Comparison of ENCODE assay signal across 1 cellular context in the genomic region with DNA sequence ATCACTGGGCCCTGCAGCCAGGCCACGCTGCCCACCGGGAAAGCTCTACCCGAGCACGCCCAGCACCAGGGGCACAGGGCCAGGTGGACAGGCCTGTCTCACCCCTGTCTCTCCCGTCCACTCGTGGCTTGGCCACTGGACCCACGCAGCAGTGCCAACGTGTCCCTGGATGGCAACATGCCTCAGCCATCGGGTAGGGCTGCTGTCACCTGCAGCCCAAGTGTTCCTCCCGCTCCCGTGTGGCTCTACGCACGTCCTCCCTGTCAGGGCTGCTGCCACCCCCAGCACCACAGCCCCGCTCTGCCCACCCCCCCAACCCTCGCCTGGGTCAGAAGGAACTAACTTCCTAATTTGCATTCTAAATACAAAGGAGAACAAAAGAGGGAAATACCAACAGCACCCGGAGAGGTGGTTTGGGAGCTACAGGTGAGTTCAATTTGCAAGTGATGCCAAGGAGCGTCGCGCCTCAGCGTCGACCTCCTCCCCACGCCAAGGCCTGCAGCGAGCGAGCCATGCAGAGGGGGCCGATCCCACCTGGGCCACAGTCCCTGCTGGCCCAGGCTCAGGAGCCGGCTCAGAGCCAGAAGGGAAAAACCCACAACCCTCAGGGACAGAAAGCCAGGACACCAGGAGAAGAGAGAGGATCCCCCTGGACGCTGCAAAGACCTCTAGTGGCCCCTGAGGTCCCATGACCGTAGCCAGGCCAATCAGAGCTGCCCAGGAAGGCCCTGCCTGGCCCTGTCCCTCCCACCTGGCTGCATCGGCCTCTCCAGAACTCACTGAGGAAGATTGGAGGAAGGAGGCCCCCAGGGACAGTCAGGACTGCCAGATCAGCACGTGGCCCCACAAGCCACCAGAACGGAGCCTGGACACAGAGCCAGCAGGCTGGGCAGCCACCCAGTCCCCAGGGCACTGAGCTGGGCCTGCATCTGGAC.
TF ChIP-seq lines count a peak whose summit lies in the region.

No MANE protein-coding gene starts in this region.

TF ChIP-seq in WTC11, 78 proteins besides CTCF, POLR2A, EP300 and RAD21 (continued from another document):
- TF ChIP-seq NFE2L1 (CRISPR knock-in tag; IDR thresholded peaks at IDR 0.05), result no peak
- TF ChIP-seq GRHL2 (CRISPR knock-in tag; IDR thresholded peaks at IDR 0.05; ENCODE audit: insufficient replicate concordance, severe bottlenecking), result no peak
- TF ChIP-seq, protein P1, sequence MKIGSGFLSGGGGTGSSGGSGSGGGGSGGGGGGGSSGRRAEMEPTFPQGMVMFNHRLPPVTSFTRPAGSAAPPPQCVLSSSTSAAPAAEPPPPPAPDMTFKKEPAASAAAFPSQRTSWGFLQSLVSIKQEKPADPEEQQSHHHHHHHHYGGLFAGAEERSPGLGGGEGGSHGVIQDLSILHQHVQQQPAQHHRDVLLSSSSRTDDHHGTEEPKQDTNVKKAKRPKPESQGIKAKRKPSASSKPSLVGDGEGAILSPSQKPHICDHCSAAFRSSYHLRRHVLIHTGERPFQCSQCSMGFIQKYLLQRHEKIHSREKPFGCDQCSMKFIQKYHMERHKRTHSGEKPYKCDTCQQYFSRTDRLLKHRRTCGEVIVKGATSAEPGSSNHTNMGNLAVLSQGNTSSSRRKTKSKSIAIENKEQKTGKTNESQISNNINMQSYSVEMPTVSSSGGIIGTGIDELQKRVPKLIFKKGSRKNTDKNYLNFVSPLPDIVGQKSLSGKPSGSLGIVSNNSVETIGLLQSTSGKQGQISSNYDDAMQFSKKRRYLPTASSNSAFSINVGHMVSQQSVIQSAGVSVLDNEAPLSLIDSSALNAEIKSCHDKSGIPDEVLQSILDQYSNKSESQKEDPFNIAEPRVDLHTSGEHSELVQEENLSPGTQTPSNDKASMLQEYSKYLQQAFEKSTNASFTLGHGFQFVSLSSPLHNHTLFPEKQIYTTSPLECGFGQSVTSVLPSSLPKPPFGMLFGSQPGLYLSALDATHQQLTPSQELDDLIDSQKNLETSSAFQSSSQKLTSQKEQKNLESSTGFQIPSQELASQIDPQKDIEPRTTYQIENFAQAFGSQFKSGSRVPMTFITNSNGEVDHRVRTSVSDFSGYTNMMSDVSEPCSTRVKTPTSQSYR (CRISPR knock-in tag; IDR thresholded peaks at IDR 0.05), result no peak
- peak; percentile 29; the same call in 1 of the 2 replicates for TF ChIP-seq USF1 (CRISPR knock-in tag; IDR thresholded peaks at IDR 0.05)
- peak; percentile 57 for TF ChIP-seq USF2 (CRISPR knock-in tag; IDR thresholded peaks at IDR 0.05)
- no peak for TF ChIP-seq ATF1 (CRISPR knock-in tag; IDR thresholded peaks at IDR 0.05)
- TF ChIP-seq, protein P2, sequence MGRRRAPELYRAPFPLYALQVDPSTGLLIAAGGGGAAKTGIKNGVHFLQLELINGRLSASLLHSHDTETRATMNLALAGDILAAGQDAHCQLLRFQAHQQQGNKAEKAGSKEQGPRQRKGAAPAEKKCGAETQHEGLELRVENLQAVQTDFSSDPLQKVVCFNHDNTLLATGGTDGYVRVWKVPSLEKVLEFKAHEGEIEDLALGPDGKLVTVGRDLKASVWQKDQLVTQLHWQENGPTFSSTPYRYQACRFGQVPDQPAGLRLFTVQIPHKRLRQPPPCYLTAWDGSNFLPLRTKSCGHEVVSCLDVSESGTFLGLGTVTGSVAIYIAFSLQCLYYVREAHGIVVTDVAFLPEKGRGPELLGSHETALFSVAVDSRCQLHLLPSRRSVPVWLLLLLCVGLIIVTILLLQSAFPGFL (CRISPR knock-in tag; IDR thresholded peaks at IDR 0.05; ENCODE audit: borderline replicate concordance), result no peak
- TF ChIP-seq, protein P3, sequence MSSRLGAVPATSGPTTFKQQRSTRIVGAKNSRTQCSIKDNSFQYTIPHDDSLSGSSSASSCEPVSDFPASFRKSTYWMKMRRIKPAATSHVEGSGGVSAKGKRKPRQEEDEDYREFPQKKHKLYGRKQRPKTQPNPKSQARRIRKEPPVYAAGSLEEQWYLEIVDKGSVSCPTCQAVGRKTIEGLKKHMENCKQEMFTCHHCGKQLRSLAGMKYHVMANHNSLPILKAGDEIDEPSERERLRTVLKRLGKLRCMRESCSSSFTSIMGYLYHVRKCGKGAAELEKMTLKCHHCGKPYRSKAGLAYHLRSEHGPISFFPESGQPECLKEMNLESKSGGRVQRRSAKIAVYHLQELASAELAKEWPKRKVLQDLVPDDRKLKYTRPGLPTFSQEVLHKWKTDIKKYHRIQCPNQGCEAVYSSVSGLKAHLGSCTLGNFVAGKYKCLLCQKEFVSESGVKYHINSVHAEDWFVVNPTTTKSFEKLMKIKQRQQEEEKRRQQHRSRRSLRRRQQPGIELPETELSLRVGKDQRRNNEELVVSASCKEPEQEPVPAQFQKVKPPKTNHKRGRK (CRISPR knock-in tag; IDR thresholded peaks at IDR 0.05; ENCODE audit: borderline replicate concordance), result no peak
- no peak for TF ChIP-seq ERG (CRISPR knock-in tag; IDR thresholded peaks at IDR 0.05)
- TF ChIP-seq, protein P4, sequence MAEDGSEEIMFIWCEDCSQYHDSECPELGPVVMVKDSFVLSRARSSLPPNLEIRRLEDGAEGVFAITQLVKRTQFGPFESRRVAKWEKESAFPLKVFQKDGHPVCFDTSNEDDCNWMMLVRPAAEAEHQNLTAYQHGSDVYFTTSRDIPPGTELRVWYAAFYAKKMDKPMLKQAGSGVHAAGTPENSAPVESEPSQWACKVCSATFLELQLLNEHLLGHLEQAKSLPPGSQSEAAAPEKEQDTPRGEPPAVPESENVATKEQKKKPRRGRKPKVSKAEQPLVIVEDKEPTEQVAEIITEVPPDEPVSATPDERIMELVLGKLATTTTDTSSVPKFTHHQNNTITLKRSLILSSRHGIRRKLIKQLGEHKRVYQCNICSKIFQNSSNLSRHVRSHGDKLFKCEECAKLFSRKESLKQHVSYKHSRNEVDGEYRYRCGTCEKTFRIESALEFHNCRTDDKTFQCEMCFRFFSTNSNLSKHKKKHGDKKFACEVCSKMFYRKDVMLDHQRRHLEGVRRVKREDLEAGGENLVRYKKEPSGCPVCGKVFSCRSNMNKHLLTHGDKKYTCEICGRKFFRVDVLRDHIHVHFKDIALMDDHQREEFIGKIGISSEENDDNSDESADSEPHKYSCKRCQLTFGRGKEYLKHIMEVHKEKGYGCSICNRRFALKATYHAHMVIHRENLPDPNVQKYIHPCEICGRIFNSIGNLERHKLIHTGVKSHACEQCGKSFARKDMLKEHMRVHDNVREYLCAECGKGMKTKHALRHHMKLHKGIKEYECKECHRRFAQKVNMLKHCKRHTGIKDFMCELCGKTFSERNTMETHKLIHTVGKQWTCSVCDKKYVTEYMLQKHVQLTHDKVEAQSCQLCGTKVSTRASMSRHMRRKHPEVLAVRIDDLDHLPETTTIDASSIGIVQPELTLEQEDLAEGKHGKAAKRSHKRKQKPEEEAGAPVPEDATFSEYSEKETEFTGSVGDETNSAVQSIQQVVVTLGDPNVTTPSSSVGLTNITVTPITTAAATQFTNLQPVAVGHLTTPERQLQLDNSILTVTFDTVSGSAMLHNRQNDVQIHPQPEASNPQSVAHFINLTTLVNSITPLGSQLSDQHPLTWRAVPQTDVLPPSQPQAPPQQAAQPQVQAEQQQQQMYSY (CRISPR knock-in tag; IDR thresholded peaks at IDR 0.05), result no peak
